ENCODE assay signal across 19 cellular contexts in genomic region chr10:44948713-44949112, GRCh38. TPM values are rescaled to one million over a fixed set of nuclear protein-coding genes. Genes with fewer than 3 reads are reported as not detected.
DNase-seq lines count a peak whose midpoint lies in the region; ATAC-seq and TF ChIP-seq lines count a peak whose summit lies in the region.
"Had no signal": no experiment of that assay in that cellular context is flagged by ENCODE, and none has a peak within 500 bp of the region (broad histone marks: within the 10 kb centered on the region; RNA-seq: fewer than 3 reads in every experiment).

No MANE protein-coding gene starts in this region.

- H3K27ac Mint-ChIP-seq in activated naive CD8-positive, alpha-beta T cell treated with anti-CD3 and anti-CD28 coated beads, Interleukin-2, amount 10 ng/mL, durations not matched to agents 7 days and 5 days, result peak overlapping the region; percentile 50
- H3K27ac Mint-ChIP-seq in activated naive CD8-positive, alpha-beta T cell treated with anti-CD3 and anti-CD28 coated beads for 36 hours, result no peak overlapping the region
- H3K27ac Mint-ChIP-seq: stimulated activated naive CD8-positive, alpha-beta T cell treated with anti-CD3 and anti-CD28 coated beads, Interleukin-15, amount 100 ng/mL, for 72 hours had no signal

- no peaks in the 10 kb centered on the region for H3K36me3 ChIP-seq in left ventricle myocardium inferior
- H3K36me3 ChIP-seq: upper lobe of left lung had no signal

- peaks cover 3% of the 10 kb centered on the region for H3K27me3 Mint-ChIP-seq in activated naive CD8-positive, alpha-beta T cell treated with anti-CD3 and anti-CD28 coated beads, Interleukin-2, amount 10 ng/mL, durations not matched to agents 7 days and 5 days
- H3K27me3 Mint-ChIP-seq in activated naive CD8-positive, alpha-beta T cell treated with anti-CD3 and anti-CD28 coated beads for 36 hours, result no peaks in the 10 kb centered on the region
- H3K27me3 Mint-ChIP-seq: stimulated activated naive CD8-positive, alpha-beta T cell treated with anti-CD3 and anti-CD28 coated beads, Interleukin-15, amount 100 ng/mL, for 72 hours had no signal

- H3K4me3 Mint-ChIP-seq in activated naive CD8-positive, alpha-beta T cell treated with anti-CD3 and anti-CD28 coated beads, Interleukin-2, amount 10 ng/mL, durations not matched to agents 7 days and 5 days, result no peak overlapping the region
- no peak overlapping the region for H3K4me3 Mint-ChIP-seq in activated naive CD8-positive, alpha-beta T cell treated with anti-CD3 and anti-CD28 coated beads for 36 hours
- H3K4me3 Mint-ChIP-seq: stimulated activated naive CD8-positive, alpha-beta T cell treated with anti-CD3 and anti-CD28 coated beads, Interleukin-15, amount 100 ng/mL, for 72 hours had no signal

- peaks cover 82% of the 10 kb centered on the region for H3K4me1 ChIP-seq in left ventricle myocardium inferior

- peaks cover 8% of the 10 kb centered on the region for H3K9me3 ChIP-seq in left ventricle myocardium inferior (replicated peaks)

- TF ChIP-seq CTCF in left ventricle myocardium inferior (IDR thresholded peaks at IDR 0.05; ENCODE audit: borderline replicate concordance), result no peak

- peaks cover 6% of the 10 kb centered on the region for H3K36me3 Mint-ChIP-seq in activated naive CD8-positive, alpha-beta T cell treated with anti-CD3 and anti-CD28 coated beads, Interleukin-2, amount 10 ng/mL, durations not matched to agents 7 days and 5 days
- peaks cover 5% of the 10 kb centered on the region for H3K36me3 Mint-ChIP-seq in activated naive CD8-positive, alpha-beta T cell treated with anti-CD3 and anti-CD28 coated beads for 36 hours

- H3K27ac ChIP-seq in left ventricle myocardium inferior (replicated peaks), result peak overlapping the region; percentile 65

- POLR2A ChIA-PET in activated naive CD8-positive, alpha-beta T cell treated with anti-CD3 and anti-CD28 coated beads, Interleukin-2, amount 10 ng/mL, durations not matched to agents 7 days and 5 days (lab: Charles Lee), result no interaction called here

- H3K9me3 Mint-ChIP-seq in activated naive CD8-positive, alpha-beta T cell treated with anti-CD3 and anti-CD28 coated beads, Interleukin-2, amount 10 ng/mL, durations not matched to agents 7 days and 5 days, result peaks cover 9% of the 10 kb centered on the region
- H3K9me3 Mint-ChIP-seq in activated naive CD8-positive, alpha-beta T cell treated with anti-CD3 and anti-CD28 coated beads for 36 hours, result peaks cover 12% of the 10 kb centered on the region

- H3K4me3 ChIP-seq in left ventricle myocardium inferior, result no peak overlapping the region
- H3K4me3 ChIP-seq: upper lobe of left lung had no signal

- no peaks in the 10 kb centered on the region for H3K27me3 ChIP-seq in left ventricle myocardium inferior (ENCODE audit: low read depth)
- H3K27me3 ChIP-seq: upper lobe of left lung had no signal

- ATAC-seq in activated naive CD8-positive, alpha-beta T cell treated with anti-CD3 and anti-CD28 coated beads, Interleukin-2, amount 10 ng/mL, durations not matched to agents 7 days and 5 days (ENCODE audit: low read depth), result no peak
- ATAC-seq in HG03280 (IDR thresholded peaks at IDR 0.05; ENCODE audit: unreplicated experiment) (no peak), HG02870 (IDR thresholded peaks at IDR 0.05; ENCODE audit: unreplicated experiment) (no peak)
- no peak for ATAC-seq in activated CD4-positive, CD25-positive, alpha-beta regulatory T cell treated with anti-CD3 and anti-CD28 coated beads, Interleukin-2, amount 50 U/mL, for 24 hours
- ATAC-seq: stimulated activated naive CD8-positive, alpha-beta T cell treated with anti-CD3 and anti-CD28 coated beads, Interleukin-15, amount 100 ng/mL, for 72 hours had no signal

- no peak for DNase-seq in activated naive CD8-positive, alpha-beta T cell treated with anti-CD3 and anti-CD28 coated beads, Interleukin-2, amount 10 ng/mL, durations not matched to agents 7 days and 5 days
- DNase-seq in activated naive CD8-positive, alpha-beta T cell treated with anti-CD3 and anti-CD28 coated beads for 36 hours, result no peak
- DNase-seq in OCI-M1 (lab: John Stamatoyannopoulos, UW) (peak; percentile 53), left ventricle myocardium inferior (no peak), NCI-H1048 (lab: John Stamatoyannopoulos, UW) (no peak)
- DNase-seq: activated CD4-positive, CD25-positive, alpha-beta regulatory T cell; activated effector memory CD4-positive, alpha-beta T cell treated with Interleukin-2 at 50 U/mL for 16 hours; effector memory CD4-positive, alpha-beta T cell; mesenchymal stem cell; MM.1S; NCI-H2081 treated with DMSO at 0.1 percent for 48 hours; NCI-H69; stimulated activated naive CD8-positive, alpha-beta T cell treated with anti-CD3 and anti-CD28 coated beads, Interleukin-15, amount 100 ng/mL, for 72 hours; upper lobe of left lung had no signal

- peaks cover 3% of the 10 kb centered on the region for H3K4me1 Mint-ChIP-seq in activated naive CD8-positive, alpha-beta T cell treated with anti-CD3 and anti-CD28 coated beads, Interleukin-2, amount 10 ng/mL, durations not matched to agents 7 days and 5 days
- H3K4me1 Mint-ChIP-seq in activated naive CD8-positive, alpha-beta T cell treated with anti-CD3 and anti-CD28 coated beads for 36 hours, result peaks cover 13% of the 10 kb centered on the region

- intact Hi-C loops in left ventricle myocardium inferior (cut with micrococcal nuclease), result no loop called here

RNA-seq across cellular contexts. Expression of gene RASSF4, which starts 10.9 kb away (rescaled TPM):
- total RNA-seq in activated naive CD8-positive, alpha-beta T cell treated with anti-CD3 and anti-CD28 coated beads, Interleukin-2, amount 10 ng/mL, durations not matched to agents 7 days and 5 days, result 1 to 10 TPM; 3.0 to 3.1 TPM
- 1 to 10 TPM; 5.6 to 6.2 TPM for total RNA-seq in activated naive CD8-positive, alpha-beta T cell treated with anti-CD3 and anti-CD28 coated beads for 36 hours
- total RNA-seq in left ventricle myocardium inferior, result 103 TPM

RNA-seq across cellular contexts. Expression of gene DEPP1, which starts 29.9 kb away (rescaled TPM):
- total RNA-seq in activated naive CD8-positive, alpha-beta T cell treated with anti-CD3 and anti-CD28 coated beads, Interleukin-2, amount 10 ng/mL, durations not matched to agents 7 days and 5 days, result under 1 TPM in 1 of 2 experiments, not detected in 1; 0.23 TPM
- total RNA-seq in activated naive CD8-positive, alpha-beta T cell treated with anti-CD3 and anti-CD28 coated beads for 36 hours, result under 1 TPM; 0.12 to 0.49 TPM
- 27.5 TPM for total RNA-seq in left ventricle myocardium inferior

RNA-seq across cellular contexts. Expression of gene TMEM72, which starts 37.6 kb away (rescaled TPM):
- total RNA-seq in activated naive CD8-positive, alpha-beta T cell treated with anti-CD3 and anti-CD28 coated beads, Interleukin-2, amount 10 ng/mL, durations not matched to agents 7 days and 5 days, result not detected
- total RNA-seq in activated naive CD8-positive, alpha-beta T cell treated with anti-CD3 and anti-CD28 coated beads for 36 hours, result not detected
- not detected for total RNA-seq in left ventricle myocardium inferior
- total RNA-seq: Daoy, fibroblast of lung had no signal

RNA-seq across cellular contexts. Expression of gene ZNF22, which starts 52.0 kb away (rescaled TPM):
- 10 to 100 TPM; 42.8 TPM for total RNA-seq in activated naive CD8-positive, alpha-beta T cell treated with anti-CD3 and anti-CD28 coated beads, Interleukin-2, amount 10 ng/mL, durations not matched to agents 7 days and 5 days
- 10 to 100 TPM; 45.6 to 47.6 TPM for total RNA-seq in activated naive CD8-positive, alpha-beta T cell treated with anti-CD3 and anti-CD28 coated beads for 36 hours
- 14.2 TPM for total RNA-seq in left ventricle myocardium inferior

Comparison
In these comparisons a context has a peak if more than half of its experiments do, and no peak if none do; other contexts are left out.
1. RNA of gene RASSF4, which starts 10.9 kb away (total RNA-seq): 103 TPM in left ventricle myocardium inferior (single experiment); 5.6 to 6.2 TPM in activated naive CD8-positive, alpha-beta T cell treated with anti-CD3 and anti-CD28 coated beads for 36 hours and 3.0 to 3.1 TPM in activated naive CD8-positive, alpha-beta T cell treated with anti-CD3 and anti-CD28 coated beads, Interleukin-2, amount 10 ng/mL, durations not matched to agents 7 days and 5 days; every median in the first group is over 10 times any median in the second.
2. RNA of gene DEPP1, which starts 29.9 kb away (total RNA-seq): 27.5 TPM in left ventricle myocardium inferior (single experiment); 0.12 to 0.49 TPM in activated naive CD8-positive, alpha-beta T cell treated with anti-CD3 and anti-CD28 coated beads for 36 hours and 0.23 TPM in activated naive CD8-positive, alpha-beta T cell treated with anti-CD3 and anti-CD28 coated beads, Interleukin-2, amount 10 ng/mL, durations not matched to agents 7 days and 5 days; every median in the first group is over 10 times any median in the second.